ENCODE assay signal across 18 cellular contexts in the genomic region with DNA sequence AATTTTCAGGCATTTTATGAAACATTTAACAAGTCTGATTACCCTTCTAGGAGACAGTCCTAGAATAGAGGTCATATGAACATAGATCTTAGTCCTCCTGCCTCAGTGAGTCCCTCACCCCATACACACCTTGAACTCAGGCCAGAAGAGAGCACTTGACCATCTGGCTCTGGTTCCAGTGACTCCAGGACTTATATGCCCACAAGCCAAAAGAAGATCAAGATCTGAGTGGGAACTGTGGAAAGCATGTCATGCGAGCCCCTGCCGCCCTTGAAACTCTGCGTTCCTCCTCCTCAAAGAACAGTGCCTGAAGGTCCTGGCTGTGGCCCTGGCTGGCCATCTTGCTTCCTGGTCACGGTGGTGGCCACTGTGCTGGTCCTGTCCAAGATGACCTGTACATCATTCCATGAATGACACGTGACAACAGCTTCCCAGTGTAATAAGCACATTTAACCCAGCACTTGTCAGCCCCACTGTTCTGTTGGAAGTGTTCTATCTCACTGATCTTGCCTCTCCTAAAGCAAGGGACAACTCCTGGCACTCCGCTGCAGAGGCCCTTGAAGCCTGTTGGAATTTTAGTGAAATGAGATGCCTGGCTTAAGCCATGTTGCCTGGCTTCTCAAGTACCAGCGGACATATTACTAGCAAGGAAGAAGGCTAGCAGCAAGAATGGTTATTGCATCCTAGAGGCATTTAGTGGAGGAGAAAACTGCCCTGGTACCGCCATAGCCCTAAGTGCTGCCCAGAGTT. TPM values are rescaled to one million over a fixed set of nuclear protein-coding genes. Genes with fewer than 3 reads are reported as not detected.
DNase-seq lines count a peak whose midpoint lies in the region; ATAC-seq, FAIRE-seq and TF ChIP-seq lines count a peak whose summit lies in the region.
"Had no signal": no experiment of that assay in that cellular context is flagged by ENCODE, and none has a peak within 500 bp of the region (broad histone marks: within the 10 kb centered on the region; RNA-seq: fewer than 3 reads in every experiment).

No MANE protein-coding gene starts in this region.

- H3K27ac Mint-ChIP-seq in osteocyte (ENCODE audit: unreplicated experiment) = no peak overlapping the region

- ATAC-seq in HepG2 (no peak), right lobe of liver (no peak), GM18511 (IDR thresholded peaks at IDR 0.05; ENCODE audit: unreplicated experiment) (no peak)

- H3K4me1 Mint-ChIP-seq in osteocyte (ENCODE audit: unreplicated experiment) = peaks cover 13% of the 10 kb centered on the region

- no peaks in the 10 kb centered on the region for H3K9me3 Mint-ChIP-seq in osteocyte (ENCODE audit: unreplicated experiment)

- in situ Hi-C loops in HepG2 (cut with HindIII; ENCODE audit: extremely low pct_ligation_motif_present, low pct_unique_long_range_greater_than_20kb) = no loop called here

- H3K4me3 ChIP-seq in HepG2 (replicated peaks in 1 of 3; ENCODE audit: insufficient read depth in 1 of 3, low read depth in 2 of 3, low read length in 3 of 3) (no peak overlapping the region), right lobe of liver (no peak overlapping the region), esophagus muscularis mucosa (no peak overlapping the region)
- H3K4me3 ChIP-seq: BLaER1 treated with 17β-estradiol and CSF1 and Interleukin-3, amounts not matched to agents 10 nM and 100 nM had no signal

- H3K4me3 Mint-ChIP-seq in osteocyte (ENCODE audit: unreplicated experiment) = no peak overlapping the region

- H3K9ac ChIP-seq in HepG2 (ENCODE audit: insufficient read depth, low read depth, low read length) = no peak overlapping the region
- H3K9ac ChIP-seq: BLaER1 treated with 17β-estradiol and CSF1 and Interleukin-3, amounts not matched to agents 10 nM and 100 nM had no signal

- H3K4me1 ChIP-seq in HepG2 (ENCODE audit: insufficient read depth, low read length) = no peaks in the 10 kb centered on the region
- H3K4me1 ChIP-seq in right lobe of liver = no peaks in the 10 kb centered on the region
- H3K4me1 ChIP-seq in esophagus muscularis mucosa = no peaks in the 10 kb centered on the region

- H2AFZ ChIP-seq in HepG2 (ENCODE audit: low read length) = no peak overlapping the region

- H3K27ac ChIP-seq in HepG2 (ENCODE audit: extremely low read length, insufficient read depth, low read length) = no peak overlapping the region
- H3K27ac ChIP-seq in right lobe of liver = no peak overlapping the region
- no peak overlapping the region for H3K27ac ChIP-seq in esophagus muscularis mucosa (replicated peaks in 1 of 4)
- H3K27ac ChIP-seq: BLaER1 treated with 17β-estradiol and CSF1 and Interleukin-3, amounts not matched to agents 10 nM and 100 nM had no signal

- intact Hi-C loops in HepG2 (cut with micrococcal nuclease; ENCODE audit: unreplicated experiment) (no loop called here), right lobe of liver (cut with DNase I) (no loop called here), esophagus muscularis mucosa (cut with DNase I) (no loop called here)

- BruUV-seq in HepG2 (replicated peaks; lab: Mats Ljungman, UMichigan) = no TSS peak

- H3K9me3 ChIP-seq in HepG2 (ENCODE audit: low read length) = no peaks in the 10 kb centered on the region
- H3K9me3 ChIP-seq in right lobe of liver = no peaks in the 10 kb centered on the region
- H3K9me3 ChIP-seq in esophagus muscularis mucosa = no peaks in the 10 kb centered on the region

- CTCF ChIA-PET in HepG2 (lab: Yijun Ruan, JAX; ENCODE audit: low intra/inter-chr PET ratio, low total read pairs) = no interaction called here

- H3K36me3 ChIP-seq in HepG2 (replicated peaks in 1 of 2; ENCODE audit: control insufficient read depth in 1 of 2, insufficient read depth in 2 of 2, low read length in 2 of 2) (no peaks in the 10 kb centered on the region), right lobe of liver (no peaks in the 10 kb centered on the region), esophagus muscularis mucosa (no peaks in the 10 kb centered on the region)
- H3K36me3 ChIP-seq: BLaER1 treated with 17β-estradiol and CSF1 and Interleukin-3, amounts not matched to agents 10 nM and 100 nM had no signal

- TF ChIP-seq CTCF in HepG2 (CRISPR knock-in tag; IDR thresholded peaks at IDR 0.05) (no peak), right lobe of liver (IDR thresholded peaks at IDR 0.05) (no peak), esophagus muscularis mucosa (IDR thresholded peaks at IDR 0.05) (no peak), osteocyte (IDR thresholded peaks at IDR 0.05) (no peak)

- 91% methylated on average over 8 of the region's 8 CpGs for WGBS in HepG2 (ENCODE audit: low lambda C conversion rate)
- 100% methylated on average over 2 of the region's 8 CpGs for WGBS in right lobe of liver (ENCODE audit: insufficient coverage, low coverage, low lambda C conversion rate, missing lambda C conversion rate)
- WGBS in esophagus muscularis mucosa = 99% methylated on average over 8 of the region's 8 CpGs

- no peaks in the 10 kb centered on the region for H4K20me1 ChIP-seq in HepG2 (ENCODE audit: insufficient read depth, low read length)
- H4K20me1 ChIP-seq: BLaER1 treated with 17β-estradiol and CSF1 and Interleukin-3, amounts not matched to agents 10 nM and 100 nM had no signal

- TF ChIP-seq RAD21 in HepG2 (CRISPR knock-in tag; IDR thresholded peaks at IDR 0.05) = no peak

- DNase-seq in HepG2 (ENCODE audit: low spot score) (no peak), right lobe of liver (no peak), esophagus muscularis mucosa (ENCODE audit: extremely low spot score) (peak; percentile 89), osteocyte (ENCODE audit: extremely low spot score, unreplicated experiment) (peak; percentile 63), NCI-H2107 treated with DMSO at 0.1 percent for 48 hours (lab: John Stamatoyannopoulos, UW; ENCODE audit: unreplicated experiment) (no peak), OCI-M2 (lab: John Stamatoyannopoulos, UW; ENCODE audit: unreplicated experiment) (no peak)
- DNase-seq: COR-L47; GOT3; KG1; NCI-H1092; NCI-H146; NCI-H2107; NK-92 treated with Interleukin-12 subunit alpha and Interleukin-12 subunit beta, amount 100 ng/mL, for 24 hours; SHP77 treated with DMSO at 0.1 percent for 48 hours had no signal

- no peaks in the 10 kb centered on the region for H3K79me2 ChIP-seq in HepG2 (ENCODE audit: insufficient read depth, low read length)

- no peaks in the 10 kb centered on the region for H3K36me3 Mint-ChIP-seq in osteocyte (ENCODE audit: unreplicated experiment)

- TF ChIP-seq POLR2A in HepG2 (IDR thresholded peaks at IDR 0.05; ENCODE audit: insufficient read depth in 1 of 2, low read depth in 2 of 2, low read length in 2 of 2) = no peak
- no peak for TF ChIP-seq POLR2A in right lobe of liver (IDR thresholded peaks at IDR 0.05)
- TF ChIP-seq POLR2A in esophagus muscularis mucosa (IDR thresholded peaks at IDR 0.05; ENCODE audit: low read depth) = no peak

- no peaks in the 10 kb centered on the region for H3K27me3 Mint-ChIP-seq in osteocyte (ENCODE audit: unreplicated experiment)

- H3K27me3 ChIP-seq in HepG2 (ENCODE audit: control insufficient read depth in 1 of 2, insufficient read depth in 2 of 2, low read length in 2 of 2) (no peaks in the 10 kb centered on the region), right lobe of liver (no peaks in the 10 kb centered on the region), esophagus muscularis mucosa (no peaks in the 10 kb centered on the region)
- H3K27me3 ChIP-seq: BLaER1 treated with 17β-estradiol and CSF1 and Interleukin-3, amounts not matched to agents 10 nM and 100 nM had no signal

- no peak for FAIRE-seq in HepG2 (lab: Jason Lieb, UNC)
- FAIRE-seq: A204.1, GM12892 had no signal

- no peak for TF ChIP-seq EP300 in HepG2 (IDR thresholded peaks at IDR 0.05; ENCODE audit: low read depth in 2 of 2, low read length in 2 of 2)
- TF ChIP-seq EP300 in HepG2 (CRISPR knock-in tag; IDR thresholded peaks at IDR 0.05; ENCODE audit: borderline replicate concordance) = no peak
- TF ChIP-seq EP300 in esophagus muscularis mucosa (IDR thresholded peaks at IDR 0.05) = no peak

- POLR2A ChIA-PET in HepG2 (lab: Yijun Ruan, JAX) = interaction anchor here (1.2 kb wide), 1 partner anchor 17 kb away, joined by 3 read pairs; no protein-coding TSS in a partner anchor

- H3K4me2 ChIP-seq in HepG2 (ENCODE audit: low read depth, low read length) = no peak overlapping the region
- H3K4me2 ChIP-seq: BLaER1 treated with 17β-estradiol and CSF1 and Interleukin-3, amounts not matched to agents 10 nM and 100 nM had no signal

TF ChIP-seq in HepG2, 621 proteins besides CTCF, POLR2A, EP300 and RAD21 (continues in another document):
- TF ChIP-seq ATM (IDR thresholded peaks at IDR 0.05; ENCODE audit: borderline replicate concordance) = no peak

RNA-seq across cellular contexts. Expression of a gene that starts 17.6 kb away (rescaled TPM):
- total RNA-seq in HepG2 (2016; rRNA removed; fragmentation: Illumina TruSeq; extraction: Trizol) (18.5 and 21.6 TPM in 2 replicates), right lobe of liver (1 to 10 TPM; 2.4 to 5.5 (median 3.8) TPM), esophagus muscularis mucosa (10 to 100 TPM in 2 of 4 donors, 1 to 10 TPM in 2; 8.1 to 12.5 (median 10.2) TPM), osteocyte (13.1 and 16.1 TPM in 2 replicates)
- 3.0 and 3.8 TPM in 2 replicates for total RNA-seq in HepG2 (2016; cell fraction: cytosol; rRNA removed; fragmentation: Illumina TruSeq; extraction: Trizol; ENCODE audit: low read depth)
- 16.3 and 24.1 TPM in 2 replicates for total RNA-seq in HepG2 (2016; cell fraction: insoluble cytoplasmic fraction; rRNA removed; fragmentation: Illumina TruSeq; extraction: Trizol)
- total RNA-seq in HepG2 (2016; cell fraction: membrane; rRNA removed; fragmentation: Illumina TruSeq; extraction: Trizol) = 6.2 and 7.0 TPM in 2 replicates
- 45.3 and 49.4 TPM in 2 replicates for total RNA-seq in HepG2 (2016; cell fraction: nucleus; rRNA removed; fragmentation: Illumina TruSeq; extraction: Trizol)
- polyA plus RNA-seq in HepG2 (2011; rRNA removed) = 31.8 and 38.3 TPM in 2 replicates
- 13.5 and 15.6 TPM in 2 replicates for polyA plus RNA-seq in HepG2 (2011; cell fraction: cytosol; rRNA removed)
- polyA plus RNA-seq in HepG2 (2011; cell fraction: nucleus; rRNA removed) = 66.0 and 79.3 TPM in 2 replicates
- 26.1 and 41.0 TPM in 2 replicates for polyA plus RNA-seq in HepG2 (2012)
- polyA plus RNA-seq in HepG2 (2016; cell fraction: cytosol; fragmentation: Illumina TruSeq; extraction: Trizol; ENCODE audit: low read depth) = 2.9 TPM in 2 replicates
- 21.5 and 26.4 TPM in 2 replicates for polyA plus RNA-seq in HepG2 (2016; cell fraction: insoluble cytoplasmic fraction; fragmentation: Illumina TruSeq; extraction: Trizol; ENCODE audit: low read depth)
- 5.4 and 6.1 TPM in 2 replicates for polyA plus RNA-seq in HepG2 (2016; cell fraction: membrane; fragmentation: Illumina TruSeq; extraction: Trizol; ENCODE audit: low read depth)
- polyA plus RNA-seq in HepG2 (2016; cell fraction: nucleus; fragmentation: Illumina TruSeq; extraction: Trizol; ENCODE audit: insufficient read depth, low read depth) = 65.4 and 67.3 TPM in 2 replicates
- 14.4 and 14.7 TPM in 2 replicates for polyA minus RNA-seq in HepG2 (2011; rRNA and poly(A)+ RNA removed; ENCODE audit: low replicate concordance)
- polyA minus RNA-seq in HepG2 (2011; cell fraction: cytosol; rRNA and poly(A)+ RNA removed) = 5.5 and 7.4 TPM in 2 replicates
- 107 and 122 TPM in 2 replicates for polyA minus RNA-seq in HepG2 (2011; cell fraction: nucleus; rRNA and poly(A)+ RNA removed)

Comparison
In these comparisons a context has a peak if more than half of its experiments do, and no peak if none do; other contexts are left out.
1. DNase-seq: peak in esophagus muscularis mucosa (single experiment) and osteocyte (single experiment); none in HepG2 (single experiment), right lobe of liver (0 of 3), NCI-H2107 treated with DMSO at 0.1 percent for 48 hours (single experiment) and OCI-M2 (single experiment).